ENCODE assay signal across 19 cellular contexts in the genomic region with DNA sequence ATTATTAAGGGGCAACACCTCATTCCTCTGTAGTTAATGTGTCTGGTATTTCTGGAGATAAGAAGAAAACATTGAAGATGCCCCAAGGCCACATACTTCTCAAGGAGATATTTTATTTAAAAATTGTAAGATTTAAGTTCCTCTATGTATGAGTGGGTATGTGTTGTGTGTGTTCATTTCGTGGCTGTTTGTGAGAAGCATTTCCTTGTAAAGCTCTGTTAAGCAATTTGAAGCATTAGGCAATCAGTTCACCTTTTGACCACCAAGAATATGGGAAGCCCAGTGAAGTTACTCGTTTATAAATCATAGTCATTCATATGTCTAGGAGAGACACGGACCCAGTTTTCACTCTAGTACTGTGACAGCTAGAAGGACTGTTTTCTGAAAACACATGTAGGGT.
DNase-seq lines count a peak whose midpoint lies in the region; ATAC-seq, FAIRE-seq and TF ChIP-seq lines count a peak whose summit lies in the region.
"Had no signal": no experiment of that assay in that cellular context is flagged by ENCODE, and none has a peak within 500 bp of the region (broad histone marks: within the 10 kb centered on the region; RNA-seq: fewer than 3 reads in every experiment).

No MANE protein-coding gene starts in this region.

- H3K9ac ChIP-seq in trophoblast cell (ENCODE audit: low read length) = no peak overlapping the region
- H3K9ac ChIP-seq: BLaER1 treated with 17β-estradiol and CSF1 and Interleukin-3, amounts not matched to agents 10 nM and 100 nM had no signal

- no peak overlapping the region for H2AFZ ChIP-seq in trophoblast cell (ENCODE audit: insufficient read depth, low read length, poor library complexity)
- H2AFZ ChIP-seq: PC-9 had no signal

- no peak overlapping the region for H3K23ac ChIP-seq in trophoblast cell (ENCODE audit: low read length)

- no peaks in the 10 kb centered on the region for H3K79me2 ChIP-seq in trophoblast cell (ENCODE audit: control insufficient read depth, insufficient read depth, low read length, poor library complexity)

- H3K4me3 ChIP-seq in fibroblast of villous mesenchyme (ENCODE audit: low read depth, low read length) (no peak overlapping the region), trophoblast cell (ENCODE audit: low read depth, low read length) (no peak overlapping the region), heart left ventricle (no peak overlapping the region), small intestine (ENCODE audit: low read depth in 1 of 2, low read length in 2 of 2) (no peak overlapping the region), ovary (no peak overlapping the region)
- H3K4me3 ChIP-seq: BLaER1 treated with 17β-estradiol and CSF1 and Interleukin-3, amounts not matched to agents 10 nM and 100 nM; MG63; PC-9 had no signal

- no peak overlapping the region for H4K12ac ChIP-seq in trophoblast cell (ENCODE audit: low read depth, low read length)

- TF ChIP-seq POLR2A in heart left ventricle (IDR thresholded peaks at IDR 0.05) (no peak), ovary (IDR thresholded peaks at IDR 0.05) (no peak)

- H3K18ac ChIP-seq in trophoblast cell (ENCODE audit: low read length) = no peak overlapping the region

- H3K27me3 ChIP-seq in trophoblast cell (ENCODE audit: insufficient read depth, low read length) (no peaks in the 10 kb centered on the region), heart left ventricle (no peaks in the 10 kb centered on the region), small intestine (ENCODE audit: control insufficient read depth in 2 of 2, insufficient read depth in 2 of 2, low read length in 2 of 2) (no peaks in the 10 kb centered on the region), ovary (no peaks in the 10 kb centered on the region)
- H3K27me3 ChIP-seq: BLaER1 treated with 17β-estradiol and CSF1 and Interleukin-3, amounts not matched to agents 10 nM and 100 nM; MG63 had no signal

- no peak overlapping the region for H3K27ac ChIP-seq in trophoblast cell (ENCODE audit: low read depth, low read length)
- no peak overlapping the region for H3K27ac ChIP-seq in heart left ventricle
- H3K27ac ChIP-seq in small intestine (ENCODE audit: low read depth in 1 of 2, low read length in 1 of 2) = no peak overlapping the region
- H3K27ac ChIP-seq in ovary = no peak overlapping the region
- H3K27ac ChIP-seq: BLaER1 treated with 17β-estradiol and CSF1 and Interleukin-3, amounts not matched to agents 10 nM and 100 nM; PC-9 had no signal

- no peak overlapping the region for H2BK120ac ChIP-seq in trophoblast cell (ENCODE audit: insufficient read depth, low read length, poor library complexity)

- H3K36me3 ChIP-seq in trophoblast cell (ENCODE audit: control insufficient read depth in 1 of 2, insufficient read depth in 2 of 2, low read length in 2 of 2) (no peaks in the 10 kb centered on the region), heart left ventricle (no peaks in the 10 kb centered on the region), small intestine (ENCODE audit: control insufficient read depth in 2 of 2, insufficient read depth in 2 of 2, low read length in 2 of 2) (no peaks in the 10 kb centered on the region), ovary (no peaks in the 10 kb centered on the region)
- H3K36me3 ChIP-seq: BLaER1 treated with 17β-estradiol and CSF1 and Interleukin-3, amounts not matched to agents 10 nM and 100 nM; MG63 had no signal

- no CpG with 5 or more reads among the region's 3 CpGs for WGBS in trophoblast cell (ENCODE audit: extremely low coverage, insufficient coverage, insufficient read length)
- 57 to 69% (median 63%) methylated on average over 3 of the region's 3 CpGs for WGBS in heart left ventricle, 4 donors
- 24 to 52% (median 39%) methylated on average over 3 of the region's 3 CpGs for WGBS in small intestine, 3 donors
- 12 to 34% (median 13%) methylated on average over 3 of the region's 3 CpGs for WGBS in ovary, 3 donors

- H3K4me2 ChIP-seq in trophoblast cell (ENCODE audit: low read length) = no peak overlapping the region
- H3K4me2 ChIP-seq: BLaER1 treated with 17β-estradiol and CSF1 and Interleukin-3, amounts not matched to agents 10 nM and 100 nM; PC-9 had no signal

- H4K91ac ChIP-seq in trophoblast cell (ENCODE audit: low read depth, low read length) = no peak overlapping the region

- H2BK5ac ChIP-seq in trophoblast cell (ENCODE audit: low read depth, low read length, poor library complexity) = no peak overlapping the region

- DNase-seq in HuH-7 (ENCODE audit: low spot score) (peak; percentile 8), NOMO-1 treated with dmso at 0.1 percent for 144 hours (lab: John Stamatoyannopoulos, UW; ENCODE audit: unreplicated experiment) (peak; percentile 33), fibroblast of villous mesenchyme (ENCODE audit: low read depth) (peak; percentile 11), trophoblast cell (peak; percentile 12 to 42), heart left ventricle (no peak), small intestine (no peak), ovary (no peak)
- DNase-seq: CD8-positive, alpha-beta memory T cell; MG63; NCI-H1092 treated with DMSO at 0.1 percent for 48 hours; NCI-H146; NCI-H2081 treated with DMSO at 0.1 percent for 48 hours; NCI-H510A; NCI-H82; PC-9 had no signal

- no peak overlapping the region for H2BK12ac ChIP-seq in trophoblast cell (ENCODE audit: low read length)

- ATAC-seq in heart left ventricle = no peak

- TF ChIP-seq CTCF in fibroblast of villous mesenchyme (IDR thresholded peaks at IDR 0.05; ENCODE audit: insufficient read depth, low read depth, low read length) = no peak
- TF ChIP-seq CTCF in heart left ventricle (IDR thresholded peaks at IDR 0.05) = no peak
- no peak for TF ChIP-seq CTCF in ovary (IDR thresholded peaks at IDR 0.05)

- TF ChIP-seq EP300 in ovary (IDR thresholded peaks at IDR 0.05) = no peak

- no peak overlapping the region for H4K8ac ChIP-seq in trophoblast cell (ENCODE audit: low read depth, low read length)

- intact Hi-C loops in heart left ventricle (cut with DNase I) (no loop called here), ovary (cut with DNase I) (loop anchor here in 1 of 4 donors (2.0 kb wide), 1 partner anchor 36 kb away; no protein-coding TSS in a partner anchor)

- no peaks in the 10 kb centered on the region for H3K79me1 ChIP-seq in trophoblast cell (ENCODE audit: low read length)

- FAIRE-seq in small intestine (lab: Jason Lieb, UNC) = no peak
- FAIRE-seq: D721Med, GM12891, H1 had no signal

- no peak overlapping the region for H2AK5ac ChIP-seq in trophoblast cell (ENCODE audit: low read length)

- no peak overlapping the region for H3K14ac ChIP-seq in trophoblast cell (ENCODE audit: low read length)

- H3K9me3 ChIP-seq in trophoblast cell (ENCODE audit: insufficient read depth, low read depth, low read length) = no peaks in the 10 kb centered on the region
- no peaks in the 10 kb centered on the region for H3K9me3 ChIP-seq in heart left ventricle
- H3K9me3 ChIP-seq in small intestine (ENCODE audit: control insufficient read depth, low read depth) = no peaks in the 10 kb centered on the region
- no peaks in the 10 kb centered on the region for H3K9me3 ChIP-seq in ovary
- H3K9me3 ChIP-seq: MG63 had no signal

- H3K4me1 ChIP-seq in trophoblast cell (ENCODE audit: control insufficient read depth in 1 of 2, insufficient read depth in 2 of 2, low read length in 2 of 2) (no peaks in the 10 kb centered on the region), heart left ventricle (no peaks in the 10 kb centered on the region), small intestine (ENCODE audit: control insufficient read depth in 2 of 2, insufficient read depth in 1 of 2, low read depth in 1 of 2, low read length in 1 of 2) (no peaks in the 10 kb centered on the region), ovary (ENCODE audit: insufficient read depth) (peaks cover 3% of the 10 kb centered on the region)
- H3K4me1 ChIP-seq: BLaER1 treated with 17β-estradiol and CSF1 and Interleukin-3, amounts not matched to agents 10 nM and 100 nM had no signal

- no peak overlapping the region for H3K4ac ChIP-seq in trophoblast cell (ENCODE audit: low read depth, low read length)

Comparison
In these comparisons a context has a peak if more than half of its experiments do, and no peak if none do; other contexts are left out.
1. DNase-seq: peak in HuH-7 (single experiment), NOMO-1 treated with dmso at 0.1 percent for 144 hours (single experiment), fibroblast of villous mesenchyme (single experiment) and trophoblast cell (2 of 2); none in heart left ventricle (0 of 5), small intestine (single experiment) and ovary (0 of 5).